ENCODE assay signal across 12 cellular contexts in the genomic region with DNA sequence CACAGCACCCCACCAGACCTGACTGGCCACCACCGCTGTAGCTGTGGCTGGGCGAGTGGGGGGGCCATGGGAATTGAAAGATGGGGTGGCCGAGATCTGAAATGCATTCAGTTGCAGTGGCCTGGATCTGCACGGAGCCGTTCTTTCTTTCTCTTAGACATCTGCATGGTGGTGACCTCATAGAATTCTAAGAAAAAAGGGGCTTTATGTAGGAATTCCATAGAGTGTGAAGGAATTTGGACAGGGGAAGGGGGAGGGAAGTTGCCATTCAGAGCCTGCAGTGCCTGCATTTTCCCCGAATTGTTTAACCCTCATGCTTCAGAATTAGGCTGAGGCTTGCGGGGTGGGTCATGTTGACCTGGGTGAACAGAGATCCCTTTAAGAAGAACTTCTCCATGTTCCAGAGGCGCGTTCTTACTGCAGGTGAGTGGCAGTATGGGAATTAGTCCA. TPM values are rescaled to one million over a fixed set of nuclear protein-coding genes. Genes with fewer than 3 reads are reported as not detected.
A peak's percentile ranks its signal among the peaks of the same experiment; 100 is the strongest.
DNase-seq lines count a peak whose midpoint lies in the region; TF ChIP-seq lines count a peak whose summit lies in the region.
"Had no signal": no experiment of that assay in that cellular context is flagged by ENCODE, and none has a peak within 500 bp of the region (broad histone marks: within the 10 kb centered on the region; RNA-seq: fewer than 3 reads in every experiment).

No MANE protein-coding gene starts in this region.

- no peak for DNase-seq in GM06990 (ENCODE audit: extremely low read depth, insufficient read length)
- DNase-seq in SJCRH30, result peak; percentile 49 to 52
- DNase-seq in fibroblast of the aortic adventitia (ENCODE audit: low read depth), result peak; percentile 41
- no peak for DNase-seq in mesenteric fat pad (ENCODE audit: low spot score)
- no peak for DNase-seq in nephron progenitor cell
- DNase-seq in glomerular visceral epithelial cell (ENCODE audit: extremely low spot score), result no peak
- DNase-seq in activated T-cell treated with anti-CD3 and anti-CD28 coated beads for 4 hours, result no peak
- DNase-seq: activated CD8-positive, alpha-beta T cell treated with anti-CD3 and anti-CD28 coated beads, Interleukin-2, amount 10 ng/mL, durations not matched to agents 7 days and 5 days; anterior cingulate cortex; midbrain; NCI-H510A treated with DMSO at 0.1 percent for 48 hours had no signal

- H3K9me3 ChIP-seq in SJCRH30 (replicated peaks) (no peaks in the 10 kb centered on the region), skeletal muscle satellite cell (replicated peaks; ENCODE audit: low read length) (no peaks in the 10 kb centered on the region)

- H3K27me3 ChIP-seq in GM06990 (replicated peaks; ENCODE audit: control insufficient read depth, insufficient read depth, low read length) (no peaks in the 10 kb centered on the region), SJCRH30 (no peaks in the 10 kb centered on the region), skeletal muscle satellite cell (ENCODE audit: control insufficient read depth, insufficient read depth, low read length) (no peaks in the 10 kb centered on the region)

- peaks cover 67% of the 10 kb centered on the region for H3K4me1 Mint-ChIP-seq in nephron progenitor cell

- no peak overlapping the region for H3K4me3 Mint-ChIP-seq in nephron progenitor cell
- H3K4me3 Mint-ChIP-seq: activated CD8-positive, alpha-beta T cell treated with anti-CD3 and anti-CD28 coated beads, Interleukin-2, amount 10 ng/mL, durations not matched to agents 7 days and 5 days had no signal

- no peaks in the 10 kb centered on the region for H3K36me3 Mint-ChIP-seq in nephron progenitor cell (ENCODE audit: low read depth)

- peak overlapping the region; percentile 89 for H3K4me2 ChIP-seq in skeletal muscle satellite cell (ENCODE audit: low read length)

- no peaks in the 10 kb centered on the region for H3K9me3 Mint-ChIP-seq in nephron progenitor cell

- H3K27me3 Mint-ChIP-seq in nephron progenitor cell (ENCODE audit: low read depth, poor library complexity), result no peaks in the 10 kb centered on the region

- H3K27ac ChIP-seq in SJCRH30, result peak overlapping the region; percentile 72

- no peak overlapping the region for H3K27ac Mint-ChIP-seq in nephron progenitor cell
- H3K27ac Mint-ChIP-seq: activated CD8-positive, alpha-beta T cell treated with anti-CD3 and anti-CD28 coated beads, Interleukin-2, amount 10 ng/mL, durations not matched to agents 7 days and 5 days had no signal

- peak overlapping the region; percentile 75 for H3K9ac ChIP-seq in skeletal muscle satellite cell (ENCODE audit: low read depth, low read length)

- H3K4me1 ChIP-seq in SJCRH30 (peaks cover 63% of the 10 kb centered on the region), skeletal muscle satellite cell (ENCODE audit: control insufficient read depth, insufficient read depth, low read length) (peaks cover 76% of the 10 kb centered on the region)

- TF ChIP-seq CTCF in GM06990 (IDR thresholded peaks at IDR 0.05; ENCODE audit: insufficient read depth, low read length, poor library complexity, severe bottlenecking) (no peak), fibroblast of the aortic adventitia (IDR thresholded peaks at IDR 0.05; ENCODE audit: insufficient read depth, low read length) (no peak), nephron progenitor cell (IDR thresholded peaks at IDR 0.05) (no peak)

- H3K4me3 ChIP-seq in GM06990 (replicated peaks; ENCODE audit: low read depth, low read length), result peak overlapping the region; percentile 100
- no peak overlapping the region for H3K4me3 ChIP-seq in SJCRH30
- peak overlapping the region; percentile 46 for H3K4me3 ChIP-seq in fibroblast of the aortic adventitia (ENCODE audit: low read depth, low read length)
- H3K4me3 ChIP-seq in skeletal muscle satellite cell (ENCODE audit: low read length), result peak overlapping the region; percentile 60

- peaks cover 17% of the 10 kb centered on the region for H3K36me3 ChIP-seq in GM06990 (ENCODE audit: control insufficient read depth, insufficient read depth, low read length)
- no peaks in the 10 kb centered on the region for H3K36me3 ChIP-seq in SJCRH30
- peaks cover 39% of the 10 kb centered on the region for H3K36me3 ChIP-seq in skeletal muscle satellite cell (ENCODE audit: insufficient read depth, low read length)

RNA-seq across cellular contexts. Expression of gene NEK6, which starts 4.9 kb away (rescaled TPM):
- 26.1 and 28.4 TPM in 2 replicates for total RNA-seq in SJCRH30 (2014; rRNA removed; shearing (Covaris generic))
- total RNA-seq in fibroblast of the aortic adventitia (ENCODE audit: low replicate concordance) (44.7 and 64.3 TPM in 2 replicates), mesenteric fat pad (97.9 TPM)
- total RNA-seq in skeletal muscle satellite cell (2012; rRNA removed), result 21.0 and 27.1 TPM in 2 replicates

Comparison
In these comparisons a context has a peak if more than half of its experiments do, and no peak if none do; other contexts are left out.
1. DNase-seq: peak in SJCRH30 (2 of 2) and fibroblast of the aortic adventitia (single experiment); none in GM06990 (single experiment), mesenteric fat pad (single experiment), nephron progenitor cell (single experiment), glomerular visceral epithelial cell (single experiment) and activated T-cell treated with anti-CD3 and anti-CD28 coated beads for 4 hours (single experiment).